Comparison of ENCODE assay signal across 28 cellular contexts in genomic region chr11:117532568-117532967, GRCh38.
"Had no signal": no experiment of that assay in that cellular context is flagged by ENCODE, and none has a peak within 500 bp of the region (broad histone marks: within the 10 kb centered on the region; RNA-seq: fewer than 3 reads in every experiment).

No MANE protein-coding gene starts in this region.

- H3K9me3 ChIP-seq: colonic mucosa, esophagus muscularis mucosa, esophagus squamous epithelium, gastrocnemius medialis, gastroesophageal sphincter, heart left ventricle, heart right ventricle had no signal

- ATAC-seq: effector memory CD8-positive, alpha-beta T cell; esophagus mucosa; foreskin keratinocyte; gastrocnemius medialis; gastroesophageal sphincter; heart left ventricle; heart right ventricle had no signal

- H3K4me1 ChIP-seq: colonic mucosa, esophagus squamous epithelium, foreskin keratinocyte, gastrocnemius medialis, heart left ventricle, heart right ventricle had no signal

- H3K27ac ChIP-seq: colonic mucosa, coronary artery, epithelial cell of prostate, esophagus muscularis mucosa, esophagus squamous epithelium, foreskin keratinocyte, gastrocnemius medialis, gastroesophageal sphincter, heart left ventricle, heart right ventricle had no signal

- H3K36me3 ChIP-seq: colonic mucosa, esophagus muscularis mucosa, esophagus squamous epithelium, gastrocnemius medialis, gastroesophageal sphincter, heart left ventricle had no signal

- FAIRE-seq: colon, endometrium, endothelial cell of umbilical vein, frontal cortex had no signal

- H3K27me3 ChIP-seq: colonic mucosa, dorsolateral prefrontal cortex, heart left ventricle had no signal

- DNase-seq: colonic mucosa; cortex of kidney; dermis blood vessel endothelial cell; dorsolateral prefrontal cortex; effector CD4-positive, alpha-beta T cell; effector CD8-positive, alpha-beta T cell; effector memory CD4-positive, alpha-beta T cell; effector memory CD8-positive, alpha-beta T cell; endodermal cell; erythroblast; esophagus squamous epithelium; foreskin fibroblast; foreskin keratinocyte; foreskin melanocyte; gastrocnemius medialis; glutamatergic neuron; head of caudate nucleus; heart left ventricle; heart right ventricle had no signal

- H3K4me3 ChIP-seq: colonic mucosa, coronary artery, dorsolateral prefrontal cortex, esophagus muscularis mucosa, esophagus squamous epithelium, gastrocnemius medialis, gastroesophageal sphincter, heart left ventricle, heart right ventricle had no signal
